ENCODE assay signal across 13 cellular contexts in the genomic region with DNA sequence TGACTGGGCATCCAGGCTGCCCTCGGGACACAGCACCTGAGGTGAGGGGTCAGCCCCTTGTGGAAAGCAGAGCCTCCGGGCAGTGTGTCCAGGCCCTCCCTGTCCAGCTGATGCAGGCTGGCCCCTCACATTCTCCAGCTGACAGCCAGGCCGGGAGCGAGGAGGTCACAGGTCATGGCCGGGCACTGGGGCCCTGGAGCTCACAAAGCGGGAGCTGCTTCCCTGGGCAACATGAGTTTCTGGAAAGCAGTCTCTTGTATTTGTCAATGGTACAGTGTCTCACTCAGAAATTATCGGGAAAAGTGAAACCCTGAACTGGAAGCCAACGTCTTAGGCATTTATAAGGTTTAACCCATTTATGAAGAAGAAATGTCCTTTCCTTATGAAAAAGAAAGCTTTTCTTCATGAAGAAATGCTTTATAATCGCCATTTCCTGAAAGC.
DNase-seq lines count a peak whose midpoint lies in the region; ATAC-seq and TF ChIP-seq lines count a peak whose summit lies in the region.
"Had no signal": no experiment of that assay in that cellular context is flagged by ENCODE, and none has a peak within 500 bp of the region (broad histone marks: within the 10 kb centered on the region; RNA-seq: fewer than 3 reads in every experiment).

No MANE protein-coding gene starts in this region.

- H3K36me3 Mint-ChIP-seq in WTC11, result peaks cover 31% of the 10 kb centered on the region

- POLR2A ChIA-PET in WTC11 (lab: Charles Lee), result no interaction called here

- H3K4me1 ChIP-seq in HUES48 (ENCODE audit: control insufficient read depth, insufficient read depth, low read length) (peaks cover 4% of the 10 kb centered on the region; the same call in 1 of the 2 replicates), iPS-20b (ENCODE audit: insufficient read depth, low read length) (peaks cover 15% of the 10 kb centered on the region; the same call in 1 of the 2 replicates), rectal smooth muscle tissue (ENCODE audit: control insufficient read depth, insufficient read depth, low read length) (no peaks in the 10 kb centered on the region)

- H3K36me3 ChIP-seq in HUES48 (ENCODE audit: control insufficient read depth, insufficient read depth, low read length) (no peaks in the 10 kb centered on the region), iPS-20b (ENCODE audit: insufficient read depth, low read depth, low read length) (no peaks in the 10 kb centered on the region), rectal smooth muscle tissue (ENCODE audit: control insufficient read depth, insufficient read depth, low read length) (no peaks in the 10 kb centered on the region)

- H3K27ac Mint-ChIP-seq in WTC11, result no peak overlapping the region
- H3K27ac Mint-ChIP-seq: B cell; CD4-positive, CD25-positive, alpha-beta regulatory T cell had no signal

- H3K4me1 Mint-ChIP-seq in WTC11, result peaks cover 16% of the 10 kb centered on the region

- peak overlapping the region; percentile 73 for H3K27ac ChIP-seq in HUES48 (ENCODE audit: low read depth, low read length)
- no peak overlapping the region for H3K27ac ChIP-seq in iPS-20b (ENCODE audit: low read length)
- peak overlapping the region; percentile 21 for H3K27ac ChIP-seq in rectal smooth muscle tissue (ENCODE audit: low read depth, low read length)

- H3K9me3 ChIP-seq in HUES48 (ENCODE audit: control insufficient read depth, insufficient read depth, low read length) (peaks cover 35% of the 10 kb centered on the region), iPS-20b (ENCODE audit: insufficient read depth, low read depth, low read length) (peaks cover 34% of the 10 kb centered on the region)

- DNase-seq in WTC11 (ENCODE audit: low spot score) (no peak), NCI-H345 treated with DMSO at 0.1 percent for 48 hours (lab: John Stamatoyannopoulos, UW; ENCODE audit: unreplicated experiment) (no peak), AML-193 (lab: John Stamatoyannopoulos, UW) (no peak)
- no peak for DNase-seq in stimulated activated CD4-positive, alpha-beta T cell treated with anti-CD3 and anti-CD28 coated beads, Interleukin-2, amount 100 ng/mL, for 48 hours
- DNase-seq: CD4-positive, CD25-positive, alpha-beta regulatory T cell; DMS79 treated with DMSO at 0.1 percent for 48 hours; GOT3; NCI-H2171 treated with DMSO at 0.1 percent for 48 hours had no signal

- H3K27me3 ChIP-seq in HUES48 (ENCODE audit: control insufficient read depth, insufficient read depth, low read length), result no peaks in the 10 kb centered on the region
- peaks cover 20% of the 10 kb centered on the region for H3K27me3 ChIP-seq in iPS-20b (ENCODE audit: insufficient read depth, low read length)
- no peaks in the 10 kb centered on the region for H3K27me3 ChIP-seq in rectal smooth muscle tissue (ENCODE audit: control insufficient read depth, insufficient read depth, low read length)

- peaks cover 11% of the 10 kb centered on the region for H3K27me3 Mint-ChIP-seq in WTC11 (ENCODE audit: low read depth)
- H3K27me3 Mint-ChIP-seq: B cell; CD4-positive, CD25-positive, alpha-beta regulatory T cell had no signal

- TF ChIP-seq CTCF in WTC11 (IDR thresholded peaks at IDR 0.05), result no peak

- H3K9me3 Mint-ChIP-seq in WTC11, result peaks cover 31% of the 10 kb centered on the region

- CTCF ChIA-PET in WTC11 (lab: Charles Lee), result interaction anchor here (0.8 to 1.4 kb wide), 2 partner anchors 69 to 604 kb away, joined by 3 to 7 read pairs; no protein-coding TSS in a partner anchor

- no peak overlapping the region for H3K4me3 ChIP-seq in HUES48 (ENCODE audit: low read depth, low read length)
- no peak overlapping the region for H3K4me3 ChIP-seq in iPS-20b (ENCODE audit: low read length)
- H3K4me3 ChIP-seq in rectal smooth muscle tissue (ENCODE audit: low read length), result no peak overlapping the region

- H3K9ac ChIP-seq in HUES48 (ENCODE audit: low read depth, low read length), result no peak overlapping the region
- peak overlapping the region; percentile 32; the same call in 1 of the 2 replicates for H3K9ac ChIP-seq in iPS-20b (ENCODE audit: low read depth, low read length)
- H3K9ac ChIP-seq in rectal smooth muscle tissue (ENCODE audit: low read length), result no peak overlapping the region

- peak; percentile 24 for ATAC-seq in WTC11
- no peak for ATAC-seq in GM21423 (IDR thresholded peaks at IDR 0.05; ENCODE audit: unreplicated experiment)

- no peak overlapping the region for H3K4me3 Mint-ChIP-seq in WTC11
- H3K4me3 Mint-ChIP-seq: B cell; CD4-positive, CD25-positive, alpha-beta regulatory T cell had no signal

TF ChIP-seq in WTC11, 78 proteins besides CTCF, POLR2A, EP300 and RAD21:
- TF ChIP-seq STAT6 (CRISPR knock-in tag; conservative IDR thresholded peaks at IDR 0.05; ENCODE audit: low read depth), result no peak
- TF ChIP-seq, protein P1, sequence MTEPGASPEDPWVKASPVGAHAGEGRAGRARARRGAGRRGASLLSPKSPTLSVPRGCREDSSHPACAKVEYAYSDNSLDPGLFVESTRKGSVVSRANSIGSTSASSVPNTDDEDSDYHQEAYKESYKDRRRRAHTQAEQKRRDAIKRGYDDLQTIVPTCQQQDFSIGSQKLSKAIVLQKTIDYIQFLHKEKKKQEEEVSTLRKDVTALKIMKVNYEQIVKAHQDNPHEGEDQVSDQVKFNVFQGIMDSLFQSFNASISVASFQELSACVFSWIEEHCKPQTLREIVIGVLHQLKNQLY (CRISPR knock-in tag; IDR thresholded peaks at IDR 0.05), result no peak
- 0 out of 2 replicates have a peak, but pooled peaks have one; percentile 13 for TF ChIP-seq MYBL2 (CRISPR knock-in tag; IDR thresholded peaks at IDR 0.05)
- TF ChIP-seq GABPB1 (CRISPR knock-in tag; IDR thresholded peaks at IDR 0.05), result peak; percentile 82
